8 cellular contexts compared by ENCODE assay signal in genomic region chr10:118850418-118851061, GRCh38.
DNase-seq lines count a peak whose midpoint lies in the region; ATAC-seq and TF ChIP-seq lines count a peak whose summit lies in the region.

No MANE protein-coding gene starts in this region.

- TF ChIP-seq CTCF in dorsolateral prefrontal cortex (IDR thresholded peaks at IDR 0.05 in 54 of 56, conservative IDR thresholded peaks at IDR 0.05 in 2 of 56; ENCODE audit: low read depth in 1 of 56, partially characterized antibody in 56 of 56) (peak in 51 of 56 donors; percentile 25 to 62 (median 44)), mesothelial cell of epicardium (IDR thresholded peaks at IDR 0.05; ENCODE audit: unreplicated experiment) (peak; percentile 57)

- peaks cover 0 to 4% (median 0%) of the 10 kb centered on the region in 7 donors for H3K9me3 Mint-ChIP-seq in CD4-positive, CD25-positive, alpha-beta regulatory T cell
- H3K9me3 Mint-ChIP-seq in activated CD4-positive, alpha-beta T cell treated with anti-CD3 and anti-CD28 coated beads for 36 hours (ENCODE audit: low read depth): no peaks in the 10 kb centered on the region
- no peaks in the 10 kb centered on the region for H3K9me3 Mint-ChIP-seq in mesothelial cell of epicardium
- no peaks in the 10 kb centered on the region for H3K9me3 Mint-ChIP-seq in stimulated activated naive B cell treated with anti-CD40 and anti-IgM and Interleukin-4, amounts not matched to agents 10 μg/mL and 1 μg/mL and 100 μg/mL, for 72 hours

- intact Hi-C loops in activated CD4-positive, alpha-beta T cell treated with anti-CD3 and anti-CD28 coated beads for 36 hours (cut with DNase I, micrococcal nuclease): loop anchor here (1.0 to 5.0 kb wide), 2 partner anchors 128 to 282 kb away; no protein-coding TSS in a partner anchor
- intact Hi-C loops in dorsolateral prefrontal cortex (cut with DNase I): no loop called here

- no peaks in the 10 kb centered on the region for H3K9me3 ChIP-seq in CD4-positive, CD25-positive, alpha-beta regulatory T cell (ENCODE audit: control insufficient read depth in 2 of 2, low read length in 2 of 2)

- H3K36me3 ChIP-seq in CD4-positive, CD25-positive, alpha-beta regulatory T cell (ENCODE audit: control insufficient read depth, insufficient read depth, low read length): no peaks in the 10 kb centered on the region

- H3K36me3 Mint-ChIP-seq in CD4-positive, CD25-positive, alpha-beta regulatory T cell: no peaks in the 10 kb centered on the region
- H3K36me3 Mint-ChIP-seq in activated CD4-positive, alpha-beta T cell treated with anti-CD3 and anti-CD28 coated beads for 36 hours (ENCODE audit: low read depth): no peaks in the 10 kb centered on the region
- no peaks in the 10 kb centered on the region for H3K36me3 Mint-ChIP-seq in mesothelial cell of epicardium
- H3K36me3 Mint-ChIP-seq in stimulated activated naive B cell treated with anti-CD40 and anti-IgM and Interleukin-4, amounts not matched to agents 10 μg/mL and 1 μg/mL and 100 μg/mL, for 72 hours: no peaks in the 10 kb centered on the region

- H3K4me1 ChIP-seq in CD4-positive, CD25-positive, alpha-beta regulatory T cell (ENCODE audit: control insufficient read depth, insufficient read depth, low read length, poor library complexity, severe bottlenecking): no peaks in the 10 kb centered on the region

- POLR2A ChIA-PET in activated CD4-positive, alpha-beta T cell treated with anti-CD3 and anti-CD28 coated beads for 36 hours (lab: Charles Lee): no interaction called here

- H3K27ac ChIP-seq in CD4-positive, CD25-positive, alpha-beta regulatory T cell (ENCODE audit: insufficient read depth, low read length, poor library complexity, severe bottlenecking): no peak overlapping the region
- H3K27ac ChIP-seq in dorsolateral prefrontal cortex: no peak overlapping the region

- ATAC-seq in CD4-positive, CD25-positive, alpha-beta regulatory T cell (ENCODE audit: low read depth in 2 of 2): no peak
- ATAC-seq in GM21529 (IDR thresholded peaks at IDR 0.05; ENCODE audit: unreplicated experiment) (peak; percentile 65), HG02678 (IDR thresholded peaks at IDR 0.05; ENCODE audit: unreplicated experiment) (no peak)
- peak; percentile 90 for ATAC-seq in activated CD4-positive, alpha-beta T cell treated with anti-CD3 and anti-CD28 coated beads for 36 hours
- ATAC-seq in stimulated activated naive B cell treated with anti-CD40 and anti-IgM and Interleukin-4, amounts not matched to agents 10 μg/mL and 1 μg/mL and 100 μg/mL, for 72 hours (replicated peaks): peak; percentile 75 to 77

- H3K4me1 Mint-ChIP-seq in CD4-positive, CD25-positive, alpha-beta regulatory T cell: no peaks in the 10 kb centered on the region
- H3K4me1 Mint-ChIP-seq in activated CD4-positive, alpha-beta T cell treated with anti-CD3 and anti-CD28 coated beads for 36 hours: no peaks in the 10 kb centered on the region
- peaks cover 7% of the 10 kb centered on the region for H3K4me1 Mint-ChIP-seq in mesothelial cell of epicardium
- peaks cover 6 to 11% of the 10 kb centered on the region in 2 donors for H3K4me1 Mint-ChIP-seq in stimulated activated naive B cell treated with anti-CD40 and anti-IgM and Interleukin-4, amounts not matched to agents 10 μg/mL and 1 μg/mL and 100 μg/mL, for 72 hours

- H3K27me3 Mint-ChIP-seq in CD4-positive, CD25-positive, alpha-beta regulatory T cell: peaks cover 17% of the 10 kb centered on the region
- H3K27me3 Mint-ChIP-seq in activated CD4-positive, alpha-beta T cell treated with anti-CD3 and anti-CD28 coated beads for 36 hours: peaks cover 2% of the 10 kb centered on the region
- H3K27me3 Mint-ChIP-seq in mesothelial cell of epicardium (ENCODE audit: low read depth): peaks cover 3% of the 10 kb centered on the region
- peaks cover 12 to 22% of the 10 kb centered on the region in 2 donors for H3K27me3 Mint-ChIP-seq in stimulated activated naive B cell treated with anti-CD40 and anti-IgM and Interleukin-4, amounts not matched to agents 10 μg/mL and 1 μg/mL and 100 μg/mL, for 72 hours

- H3K4me3 Mint-ChIP-seq in CD4-positive, CD25-positive, alpha-beta regulatory T cell: no peak overlapping the region
- H3K4me3 Mint-ChIP-seq in activated CD4-positive, alpha-beta T cell treated with anti-CD3 and anti-CD28 coated beads for 36 hours: no peak overlapping the region
- no peak overlapping the region for H3K4me3 Mint-ChIP-seq in mesothelial cell of epicardium
- H3K4me3 Mint-ChIP-seq in stimulated activated naive B cell treated with anti-CD40 and anti-IgM and Interleukin-4, amounts not matched to agents 10 μg/mL and 1 μg/mL and 100 μg/mL, for 72 hours: no peak overlapping the region

- no peak overlapping the region for H3K4me3 ChIP-seq in CD4-positive, CD25-positive, alpha-beta regulatory T cell (ENCODE audit: low read depth, low read length)
- no peak overlapping the region for H3K4me3 ChIP-seq in dorsolateral prefrontal cortex

- H3K27ac Mint-ChIP-seq in CD4-positive, CD25-positive, alpha-beta regulatory T cell: no peak overlapping the region
- no peak overlapping the region for H3K27ac Mint-ChIP-seq in activated CD4-positive, alpha-beta T cell treated with anti-CD3 and anti-CD28 coated beads for 36 hours
- no peak overlapping the region for H3K27ac Mint-ChIP-seq in mesothelial cell of epicardium
- H3K27ac Mint-ChIP-seq in stimulated activated naive B cell treated with anti-CD40 and anti-IgM and Interleukin-4, amounts not matched to agents 10 μg/mL and 1 μg/mL and 100 μg/mL, for 72 hours: no peak overlapping the region

- peak; percentile 20 to 71 (median 21) for DNase-seq in CD4-positive, CD25-positive, alpha-beta regulatory T cell
- peak; percentile 14 for DNase-seq in NCI-H2171 (lab: John Stamatoyannopoulos, UW)
- peak; percentile 93 for DNase-seq in activated CD4-positive, alpha-beta T cell treated with anti-CD3 and anti-CD28 coated beads for 36 hours
- peak in 6 of 10 donors; percentile 27 to 56 (median 48) for DNase-seq in dorsolateral prefrontal cortex
- DNase-seq in mesothelial cell of epicardium (ENCODE audit: low spot score in 2 of 2, unreplicated experiment in 2 of 2): peak in 1 of 2 experiments; percentile 66
- DNase-seq in stimulated activated naive B cell treated with anti-CD40 and anti-IgM and Interleukin-4, amounts not matched to agents 10 μg/mL and 1 μg/mL and 100 μg/mL, for 72 hours: peak; percentile 45

- no peaks in the 10 kb centered on the region for H3K27me3 ChIP-seq in CD4-positive, CD25-positive, alpha-beta regulatory T cell (ENCODE audit: control insufficient read depth, insufficient read depth, low read length)
- peaks cover 0 to 9% (median 0%) of the 10 kb centered on the region in 45 donors for H3K27me3 ChIP-seq in dorsolateral prefrontal cortex

- CTCF ChIA-PET in activated CD4-positive, alpha-beta T cell treated with anti-CD3 and anti-CD28 coated beads for 36 hours (lab: Charles Lee): interaction anchor here (0.6 to 1.8 kb wide), 15 partner anchors 9 to 586 kb away, joined by 3 to 20 read pairs (median 3); partner anchors contain the start of gene CACUL1

Comparison
In these comparisons a context has a peak if more than half of its experiments do, and no peak if none do; other contexts are left out.
1. ATAC-seq: peak in GM21529 (single experiment), activated CD4-positive, alpha-beta T cell treated with anti-CD3 and anti-CD28 coated beads for 36 hours (single experiment) and stimulated activated naive B cell treated with anti-CD40 and anti-IgM and Interleukin-4, amounts not matched to agents 10 μg/mL and 1 μg/mL and 100 μg/mL, for 72 hours (2 of 2); none in CD4-positive, CD25-positive, alpha-beta regulatory T cell (0 of 2) and HG02678 (single experiment).
2. intact Hi-C loops: an anchor here in activated CD4-positive, alpha-beta T cell treated with anti-CD3 and anti-CD28 coated beads for 36 hours (1.0 to 5.0 kb wide); none called in dorsolateral prefrontal cortex.